In the genomic region with DNA sequence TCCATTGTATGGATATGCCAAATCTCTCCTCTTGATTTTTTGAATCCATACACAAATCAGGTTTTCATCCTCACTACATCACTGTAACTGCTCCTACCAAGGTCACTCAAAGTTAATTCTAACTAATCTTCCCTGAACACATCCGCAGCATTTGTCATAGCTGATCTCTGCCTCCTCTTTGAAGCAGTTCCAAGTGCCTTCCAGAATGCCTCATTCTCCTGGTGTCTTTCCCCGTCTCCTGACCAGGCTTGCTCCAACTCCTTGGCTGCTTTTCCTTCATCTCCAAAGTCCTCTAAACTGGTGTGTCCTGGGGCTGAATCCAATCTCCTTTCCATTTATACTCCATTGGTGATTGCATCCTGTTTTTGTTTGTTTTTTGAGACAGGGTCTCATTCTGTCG, we compare ENCODE assay signal across 18 cellular contexts.
"Had no signal": no experiment of that assay in that cellular context is flagged by ENCODE, and none has a peak within 500 bp of the region (broad histone marks: within the 10 kb centered on the region; RNA-seq: fewer than 3 reads in every experiment).

No MANE protein-coding gene starts in this region.

- H3K36me3 ChIP-seq: breast epithelium, neutrophil, pancreas, tibial nerve had no signal

- DNase-seq: activated CD4-positive, alpha-beta T cell treated with anti-CD3 and anti-CD28 coated beads for 1 hour; activated CD4-positive, alpha-beta T cell treated with anti-CD3 and anti-CD28 coated beads, Interleukin-2, amount 50 U/mL, for 1 hour; activated naive CD4-positive, alpha-beta T cell; activated T-cell treated with anti-CD3 and anti-CD28 coated beads, Interleukin-2, amount 50 U/mL, for 1 hour; amniotic stem cell; endodermal cell; foreskin keratinocyte; immature natural killer cell; stimulated activated CD4-positive, alpha-beta T cell treated with anti-CD3 and anti-CD28 coated beads, Interleukin-1b, Interleukin-23, amount 100 ng/mL, for 48 hours; T-helper 1 cell had no signal

- H3K9me3 ChIP-seq: breast epithelium, neutrophil, pancreas, tibial nerve had no signal

- H3K79me2 ChIP-seq: hepatocyte had no signal

- H3K27ac ChIP-seq: foreskin keratinocyte, hepatocyte, neutrophil, pancreas had no signal

- ATAC-seq: activated T-helper 17 cell treated with anti-CD3 and anti-CD28 coated beads, Interleukin-2, amount 50 U/mL, for 72 hours had no signal

- H3K27me3 ChIP-seq: breast epithelium, hepatocyte, pancreas had no signal

- H3K4me2 ChIP-seq: hepatocyte had no signal

- H3K4me3 ChIP-seq: hepatocyte had no signal

- H3K4me1 ChIP-seq: foreskin keratinocyte, pancreas had no signal

- FAIRE-seq: colon, pancreas, TTC549 had no signal

- H2AFZ ChIP-seq: hepatocyte had no signal
